In the genomic region with DNA sequence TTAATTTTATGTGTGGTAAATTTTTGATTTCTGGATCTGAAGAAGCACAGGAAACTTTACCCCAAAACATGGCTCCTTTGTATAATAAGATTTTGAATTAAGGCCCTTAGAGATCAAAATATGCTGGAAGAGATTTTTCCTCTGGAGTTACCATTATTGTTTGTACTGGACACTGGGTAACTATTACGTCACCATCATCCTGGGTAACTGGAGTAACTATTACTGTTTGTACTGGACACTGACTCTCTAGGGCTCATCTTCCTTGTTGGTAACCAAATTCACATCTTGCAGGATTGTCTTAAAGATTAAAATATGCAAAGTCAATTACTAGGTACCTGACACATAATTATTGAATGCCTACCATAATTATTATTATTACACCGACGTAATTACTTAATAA, we compare ENCODE assay signal across 8 cellular contexts.
"Had no signal": no experiment of that assay in that cellular context is flagged by ENCODE, and none has a peak within 500 bp of the region (broad histone marks: within the 10 kb centered on the region; RNA-seq: fewer than 3 reads in every experiment).

No MANE protein-coding gene starts in this region.

- ATAC-seq: GM12878 had no signal

- DNase-seq: GDM1, GF-D8 had no signal

- FAIRE-seq: G401.6, GM12878, GM12891, GM12892, GM18507, GM19239 had no signal

- H3K4me3 ChIP-seq: GM12878 had no signal
